In the genomic region with DNA sequence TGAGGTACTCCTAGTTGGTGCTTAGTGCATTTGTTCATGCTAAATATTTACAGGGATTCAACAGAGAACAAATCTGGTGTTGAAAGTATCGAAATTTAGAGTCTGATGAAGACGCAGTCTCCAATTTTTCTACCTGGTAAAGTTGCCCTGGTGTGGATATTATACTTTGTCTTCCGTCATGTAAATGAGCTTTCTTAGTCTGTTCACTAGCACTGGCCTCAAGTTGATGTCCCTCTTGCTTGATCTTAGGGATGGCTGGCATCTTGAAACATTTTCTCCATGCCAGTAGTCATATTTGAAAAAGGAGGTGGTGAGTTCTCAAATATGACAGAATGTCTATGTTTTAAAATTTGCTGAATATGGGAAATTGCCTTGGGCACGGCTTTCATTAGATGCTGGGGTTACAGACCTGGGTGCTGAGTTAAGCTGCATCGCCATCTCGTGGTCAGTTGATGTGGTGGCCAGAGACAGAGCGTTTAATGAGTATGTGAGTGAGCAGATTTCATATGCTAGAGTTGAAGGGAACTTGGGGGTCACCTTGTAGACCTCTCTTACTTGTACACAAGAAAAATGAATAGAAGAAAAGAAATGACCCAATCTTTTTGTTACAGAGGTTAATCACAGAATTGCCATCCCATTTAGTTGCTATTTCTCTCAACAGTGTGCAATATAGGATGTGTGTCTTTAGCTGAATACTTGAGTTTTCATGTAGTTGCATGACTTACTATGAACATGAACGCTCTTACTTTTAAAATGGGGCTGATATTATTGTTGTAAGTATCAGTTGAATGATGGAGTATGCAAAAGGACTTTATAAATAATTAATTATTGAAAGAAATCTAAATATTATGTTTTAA, we compare ENCODE assay signal across 8 cellular contexts.
DNase-seq lines count a peak whose midpoint lies in the region; ATAC-seq, FAIRE-seq and TF ChIP-seq lines count a peak whose summit lies in the region.

No MANE protein-coding gene starts in this region.

- no peak for TF ChIP-seq POLR2A in GM12892 (IDR thresholded peaks at IDR 0.05; ENCODE audit: low read depth, low read length)

- peak; percentile 25 for FAIRE-seq in A204.1 (lab: Jason Lieb, UNC)
- FAIRE-seq in GM12892 (lab: Jason Lieb, UNC), result peak; percentile 88

- ATAC-seq in HG02759 (IDR thresholded peaks at IDR 0.05; ENCODE audit: unreplicated experiment), result peak; percentile 98

- no peak overlapping the region for H3K27ac ChIP-seq in caudate nucleus (ENCODE audit: low read depth, low read length)

- DNase-seq in GM12892 (ENCODE audit: insufficient read length) (no peak), NCI-H1092 treated with DMSO at 0.1 percent for 48 hours (lab: John Stamatoyannopoulos, UW) (peak; percentile 49), T-helper 9 cell (peak; percentile 14), caudate nucleus (lab: John Stamatoyannopoulos, UW) (peak in 50 of 61 donors; percentile 0 to 67 (median 15)), islet precursor cell (peak; percentile 83)
- DNase-seq in stimulated activated CD4-positive, alpha-beta T cell treated with anti-CD3 and anti-CD28 coated beads, Interleukin-1b, Interleukin-23, amount 100 ng/mL, for 24 hours (ENCODE audit: low read depth in 4 of 4, low spot score in 1 of 4), result peak in 3 of 4 experiments; percentile 6 to 24 (median 7)
